ENCODE assay signal across 1 cellular context in genomic region chr2:178247255-178247654, GRCh38.
TF ChIP-seq lines count a peak whose summit lies in the region.

No MANE protein-coding gene starts in this region.

TF ChIP-seq in IMR-90, 13 proteins besides CTCF, POLR2A, EP300 and RAD21:
- TF ChIP-seq MXI1 (IDR thresholded peaks at IDR 0.05; ENCODE audit: borderline replicate concordance, low read depth, low read length) (no peak), BHLHE40 (IDR thresholded peaks at IDR 0.05; ENCODE audit: low read depth, low read length) (no peak), CHD1 (IDR thresholded peaks at IDR 0.05; ENCODE audit: low read depth, low read length) (no peak), RFX5 (IDR thresholded peaks at IDR 0.05; ENCODE audit: low read depth, low read length) (no peak), MAZ (IDR thresholded peaks at IDR 0.05; ENCODE audit: borderline replicate concordance, low read depth, low read length) (no peak), MAFK (IDR thresholded peaks at IDR 0.05; ENCODE audit: low read depth, low read length) (no peak), CEBPB (IDR thresholded peaks at IDR 0.05; ENCODE audit: low read depth, low read length) (no peak), FOS (IDR thresholded peaks at IDR 0.05; ENCODE audit: low read depth, low read length) (no peak), RCOR1 (IDR thresholded peaks at IDR 0.05; ENCODE audit: insufficient replicate concordance, low read length) (no peak)
- TF ChIP-seq, protein P1, sequence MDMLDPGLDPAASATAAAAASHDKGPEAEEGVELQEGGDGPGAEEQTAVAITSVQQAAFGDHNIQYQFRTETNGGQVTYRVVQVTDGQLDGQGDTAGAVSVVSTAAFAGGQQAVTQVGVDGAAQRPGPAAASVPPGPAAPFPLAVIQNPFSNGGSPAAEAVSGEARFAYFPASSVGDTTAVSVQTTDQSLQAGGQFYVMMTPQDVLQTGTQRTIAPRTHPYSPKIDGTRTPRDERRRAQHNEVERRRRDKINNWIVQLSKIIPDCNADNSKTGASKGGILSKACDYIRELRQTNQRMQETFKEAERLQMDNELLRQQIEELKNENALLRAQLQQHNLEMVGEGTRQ (IDR thresholded peaks at IDR 0.05; ENCODE audit: low read depth, low read length), result no peak
